In genomic region chr10:58515296-58515956, GRCh38 we compare ENCODE assay signal across 15 cellular contexts. TPM values are rescaled to one million over a fixed set of nuclear protein-coding genes. Genes with fewer than 3 reads are reported as not detected.
DNase-seq lines count a peak whose midpoint lies in the region; ATAC-seq and TF ChIP-seq lines count a peak whose summit lies in the region.
"Had no signal": no experiment of that assay in that cellular context is flagged by ENCODE, and none has a peak within 500 bp of the region (broad histone marks: within the 10 kb centered on the region; RNA-seq: fewer than 3 reads in every experiment).

No MANE protein-coding gene starts in this region.

- in situ Hi-C loops in brain microvascular endothelial cell (cut with HindIII; ENCODE audit: low pct_ligation_motif_present, low sequenced_read_pairs): no loop called here

- H3K4me1 ChIP-seq in SK-N-SH (ENCODE audit: control insufficient read depth in 1 of 2, insufficient read depth in 2 of 2, low read depth in 1 of 2, low read length in 1 of 2) (peaks cover 0 to 5% of the 10 kb centered on the region in 2 experiments; a peak in 2 of 4 replicates), tibial artery (peaks cover 0 to 15% (median 0%) of the 10 kb centered on the region in 4 donors)

- no peak for TF ChIP-seq EP300 in SK-N-SH (IDR thresholded peaks at IDR 0.05; ENCODE audit: borderline replicate concordance in 1 of 2, low read depth in 1 of 2, low read length in 1 of 2)

- POLR2A ChIA-PET in SK-N-SH (lab: Yijun Ruan, JAX): no interaction called here

- H3K27ac ChIP-seq in SK-N-SH (ENCODE audit: low read depth in 2 of 2, low read length in 1 of 2) (no peak overlapping the region), brain microvascular endothelial cell (no peak overlapping the region), tibial artery (no peak overlapping the region), substantia nigra (ENCODE audit: low read depth, low read length, poor library complexity, severe bottlenecking) (no peak overlapping the region)

- TF ChIP-seq RAD21 in SK-N-SH (IDR thresholded peaks at IDR 0.05; ENCODE audit: low read length): no peak

- intact Hi-C loops in tibial artery (cut with DNase I; ENCODE audit: low total_unique reads): loop anchor here (10.0 kb wide), 1 partner anchor 101 kb away; no protein-coding TSS in a partner anchor

- no peaks in the 10 kb centered on the region for H4K20me1 ChIP-seq in SK-N-SH (ENCODE audit: insufficient read depth)

- peaks cover 39% of the 10 kb centered on the region for H3K79me2 ChIP-seq in SK-N-SH (ENCODE audit: insufficient read depth)

- DNase-seq in SK-N-SH: no peak
- DNase-seq in brain microvascular endothelial cell: no peak
- DNase-seq in kidney glomerular epithelial cell (lab: John Stamatoyannopoulos, UW): peak; percentile 44
- DNase-seq in tibial artery: no peak
- DNase-seq in NCI-H1092 (lab: John Stamatoyannopoulos, UW): no peak
- DNase-seq in substantia nigra (lab: John Stamatoyannopoulos, UW): no peak
- no peak for DNase-seq in DMS 273 (lab: John Stamatoyannopoulos, UW; ENCODE audit: unreplicated experiment)
- DNase-seq: activated naive CD8-positive, alpha-beta T cell treated with anti-CD3 and anti-CD28 coated beads, Interleukin-2, amount 50 U/mL, for 24 hours; natural killer cell; NCI-H1105; NCI-H446; stimulated activated naive CD8-positive, alpha-beta T cell treated with anti-CD3 and anti-CD28 coated beads, Interleukin-15, Interleukin-2, amounts not matched to agents 100 U/mL and 50 U/mL, for 24 hours; SW 1271 had no signal

- WGBS in SK-N-SH (ENCODE audit: low lambda C conversion rate): 86% methylated on average over 4 of the region's 4 CpGs

- H3K4me3 ChIP-seq in SK-N-SH (ENCODE audit: low read depth in 2 of 2, low read length in 1 of 2): no peak overlapping the region; a peak in 1 of 4 replicates
- H3K4me3 ChIP-seq in brain microvascular endothelial cell (ENCODE audit: low read depth, low read length): peak overlapping the region; percentile 82
- H3K4me3 ChIP-seq in tibial artery: peak overlapping the region; percentile 76 to 90

- H3K36me3 ChIP-seq in SK-N-SH (replicated peaks in 1 of 2; ENCODE audit: control insufficient read depth in 1 of 2, insufficient read depth in 2 of 2, low read length in 1 of 2) (no peaks in the 10 kb centered on the region), brain microvascular endothelial cell (replicated peaks) (no peaks in the 10 kb centered on the region), tibial artery (no peaks in the 10 kb centered on the region)
- H3K36me3 ChIP-seq: right atrium auricular region had no signal

- H2AFZ ChIP-seq in SK-N-SH (ENCODE audit: low read depth): no peak overlapping the region

- H3K9me3 ChIP-seq in SK-N-SH: no peaks in the 10 kb centered on the region
- H3K9me3 ChIP-seq in tibial artery: no peaks in the 10 kb centered on the region
- H3K9me3 ChIP-seq: right atrium auricular region had no signal

- CTCF ChIA-PET in SK-N-SH (lab: Yijun Ruan, JAX): interaction anchor here (0.6 to 1.4 kb wide), 3 partner anchors 15 to 266 kb away, joined by 3 to 4 read pairs (median 3); no protein-coding TSS in a partner anchor

- peak overlapping the region; percentile 98 for H3K4me2 ChIP-seq in SK-N-SH

- no peak for ATAC-seq in SK-N-SH treated with all-trans-retinoic acid at 6 μM for 48 hours
- ATAC-seq: activated naive CD8-positive, alpha-beta T cell treated with anti-CD3 and anti-CD28 coated beads, Interleukin-2, amount 50 U/mL, for 24 hours; natural killer cell; stimulated activated naive CD8-positive, alpha-beta T cell treated with anti-CD3 and anti-CD28 coated beads, Interleukin-15, Interleukin-2, amounts not matched to agents 100 U/mL and 50 U/mL, for 24 hours had no signal

- TF ChIP-seq CTCF in SK-N-SH (IDR thresholded peaks at IDR 0.05) (no peak), brain microvascular endothelial cell (IDR thresholded peaks at IDR 0.05; ENCODE audit: low read depth, low read length, missing control alignments) (no peak), tibial artery (IDR thresholded peaks at IDR 0.05) (no peak)

- H3K9me2 ChIP-seq in SK-N-SH: no peaks in the 10 kb centered on the region

- H3K9ac ChIP-seq in SK-N-SH: no peak overlapping the region

- H3F3A ChIP-seq in SK-N-SH (replicated peaks; ENCODE audit: insufficient read depth): peaks cover 3% of the 10 kb centered on the region

- H3K27me3 ChIP-seq in SK-N-SH (ENCODE audit: insufficient read depth) (no peaks in the 10 kb centered on the region), brain microvascular endothelial cell (replicated peaks) (no peaks in the 10 kb centered on the region), tibial artery (no peaks in the 10 kb centered on the region)
- H3K27me3 ChIP-seq: right atrium auricular region had no signal

TF ChIP-seq in SK-N-SH, 30 proteins besides CTCF, POLR2A, EP300 and RAD21:
- no peak for TF ChIP-seq SIN3A (IDR thresholded peaks at IDR 0.05; ENCODE audit: borderline replicate concordance, low read depth, low read length)
- no peak for TF ChIP-seq TEAD4 (IDR thresholded peaks at IDR 0.05; ENCODE audit: borderline replicate concordance, insufficient read depth)
- no peak for TF ChIP-seq FOSL2 (IDR thresholded peaks at IDR 0.05; ENCODE audit: borderline replicate concordance, low read depth)
- no peak for TF ChIP-seq FOXM1 (IDR thresholded peaks at IDR 0.05; ENCODE audit: low read depth)
- TF ChIP-seq REST (IDR thresholded peaks at IDR 0.05; ENCODE audit: low read depth, low read length): no peak

TF ChIP-seq in SK-N-SH treated with all-trans-retinoic acid at 6 μM for 48 hours, 23 proteins besides CTCF, POLR2A, EP300 and RAD21:
- no peak for TF ChIP-seq ZC3H10 (CRISPR knock-in tag; IDR thresholded peaks at IDR 0.05)
- TF ChIP-seq PATZ1 (CRISPR knock-in tag; IDR thresholded peaks at IDR 0.05; ENCODE audit: borderline replicate concordance): no peak
- TF ChIP-seq BACH2 (CRISPR knock-in tag; IDR thresholded peaks at IDR 0.05; ENCODE audit: borderline replicate concordance): no peak
- TF ChIP-seq ARNTL (CRISPR knock-in tag; IDR thresholded peaks at IDR 0.05; ENCODE audit: borderline replicate concordance, low read depth): no peak
- no peak for TF ChIP-seq CSDC2 (CRISPR knock-in tag; IDR thresholded peaks at IDR 0.05)
- TF ChIP-seq ZFP30 (CRISPR knock-in tag; IDR thresholded peaks at IDR 0.05): no peak
- no peak for TF ChIP-seq GLIS3 (CRISPR knock-in tag; IDR thresholded peaks at IDR 0.05)
- no peak for TF ChIP-seq ISL1 (CRISPR knock-in tag; IDR thresholded peaks at IDR 0.05)
- no peak for TF ChIP-seq ZNF70 (CRISPR knock-in tag; IDR thresholded peaks at IDR 0.05)
- no peak for TF ChIP-seq RARB (CRISPR knock-in tag; IDR thresholded peaks at IDR 0.05)
- no peak for TF ChIP-seq SNAI2 (CRISPR knock-in tag; IDR thresholded peaks at IDR 0.05)

RNA-seq across cellular contexts. Expression of gene BICC1, which starts 2.8 kb away (rescaled TPM):
- 1.5 and 2.2 TPM in 2 replicates for polyA plus RNA-seq in SK-N-SH (2012; rRNA removed)
- polyA plus RNA-seq in SK-N-SH (2012; cell fraction: cytosol; rRNA removed): 1.7 and 1.8 TPM in 2 replicates
- polyA plus RNA-seq in SK-N-SH (2012; cell fraction: nucleus; rRNA removed): 1.5 and 3.0 TPM in 2 replicates

Comparison
In these comparisons a context has a peak if more than half of its experiments do, and no peak if none do; other contexts are left out.
1. H3K4me3 ChIP-seq: peak in brain microvascular endothelial cell (single experiment) and tibial artery (2 of 2); none in SK-N-SH (0 of 2).